ENCODE assay signal across 21 cellular contexts in the genomic region with DNA sequence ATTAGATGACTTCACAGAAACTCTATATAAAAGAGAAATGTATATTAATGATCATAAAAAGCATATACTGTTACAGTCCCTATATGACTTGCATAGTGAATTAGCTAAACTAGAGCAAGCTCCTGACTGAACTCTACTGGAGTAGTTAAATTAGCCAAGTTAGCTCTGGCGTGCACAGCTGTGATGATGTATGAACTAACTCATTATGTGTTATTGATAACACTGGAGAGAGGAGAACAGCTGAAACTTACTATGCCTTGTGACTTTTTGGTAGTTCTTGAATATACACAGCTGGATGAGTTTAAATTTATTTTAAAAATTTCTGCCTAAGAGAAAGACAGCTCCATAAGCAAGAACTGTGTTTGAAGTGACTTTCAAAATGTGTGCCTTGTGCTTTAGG. TPM values are rescaled to one million over a fixed set of nuclear protein-coding genes. Genes with fewer than 3 reads are reported as not detected.
DNase-seq lines count a peak whose midpoint lies in the region; ATAC-seq, FAIRE-seq and TF ChIP-seq lines count a peak whose summit lies in the region.
"Had no signal": no experiment of that assay in that cellular context is flagged by ENCODE, and none has a peak within 500 bp of the region (broad histone marks: within the 10 kb centered on the region; RNA-seq: fewer than 3 reads in every experiment).

No MANE protein-coding gene starts in this region.

- TF ChIP-seq RAD21 in HepG2 (CRISPR knock-in tag; IDR thresholded peaks at IDR 0.05) = no peak

- in situ Hi-C loops in HepG2 (cut with HindIII; ENCODE audit: extremely low pct_ligation_motif_present, low pct_unique_long_range_greater_than_20kb) = no loop called here

- H3K4me2 ChIP-seq in MM.1S (ENCODE audit: low read depth, low read length) (peak overlapping the region; percentile 73), HepG2 (ENCODE audit: low read depth, low read length) (no peak overlapping the region)

- H3K4me1 Mint-ChIP-seq in T-helper 2 cell treated with Interferon-gamma antibody and Interleukin-4, amounts not matched to agents 5 μg/mL and 100 μg/mL, for 36 hours (ENCODE audit: low read depth) = peaks cover 65% of the 10 kb centered on the region
- H3K4me1 Mint-ChIP-seq in brain (peaks cover 89% of the 10 kb centered on the region), osteocyte (ENCODE audit: unreplicated experiment) (peaks cover 93% of the 10 kb centered on the region)

- TF ChIP-seq CTCF in MM.1S (IDR thresholded peaks at IDR 0.05; ENCODE audit: low read length) = no peak
- no peak for TF ChIP-seq CTCF in brain (conservative IDR thresholded peaks at IDR 0.05)
- no peak for TF ChIP-seq CTCF in osteocyte (IDR thresholded peaks at IDR 0.05)
- TF ChIP-seq CTCF in gastroesophageal sphincter (IDR thresholded peaks at IDR 0.05) = no peak
- no peak for TF ChIP-seq CTCF in HepG2 (CRISPR knock-in tag; IDR thresholded peaks at IDR 0.05)

- peaks cover 42% of the 10 kb centered on the region for H3F3A ChIP-seq in MM.1S (ENCODE audit: insufficient read depth, low read length)

- peak overlapping the region; percentile 36 for H3K4me3 Mint-ChIP-seq in T-helper 2 cell treated with Interferon-gamma antibody and Interleukin-4, amounts not matched to agents 5 μg/mL and 100 μg/mL, for 36 hours
- peak overlapping the region in 3 of 5 experiments; percentile 47 to 59 (median 59) for H3K4me3 Mint-ChIP-seq in brain
- H3K4me3 Mint-ChIP-seq in osteocyte (ENCODE audit: unreplicated experiment) = peak overlapping the region; percentile 75
- H3K4me3 Mint-ChIP-seq: memory B cell had no signal

- no TSS peak for BruUV-seq in HepG2 (replicated peaks; lab: Mats Ljungman, UMichigan)

- peaks cover 27% of the 10 kb centered on the region for H3K36me3 ChIP-seq in MM.1S (replicated peaks; ENCODE audit: insufficient read depth, low read length)
- H3K36me3 ChIP-seq in gastroesophageal sphincter = peaks cover 0 to 30% of the 10 kb centered on the region in 2 donors
- H3K36me3 ChIP-seq in HepG2 (replicated peaks in 1 of 2; ENCODE audit: control insufficient read depth in 1 of 2, insufficient read depth in 2 of 2, low read length in 2 of 2) = peaks cover 4 to 31% of the 10 kb centered on the region in 2 experiments; a peak in 4 of 5 replicates

- no peak for FAIRE-seq in HepG2 (lab: Jason Lieb, UNC)
- FAIRE-seq: D721Med, HTR-8/SVneo had no signal

- ATAC-seq in gastroesophageal sphincter (no peak), HepG2 (no peak)
- ATAC-seq: effector memory CD8-positive, alpha-beta T cell; Panc1; right lobe of liver had no signal

- no peak for DNase-seq in T-helper 2 cell treated with Interferon-gamma antibody and Interleukin-4, amounts not matched to agents 5 μg/mL and 100 μg/mL, for 36 hours (ENCODE audit: low spot score)
- DNase-seq in T-helper 2 cell (no peak), MM.1S (no peak), osteocyte (ENCODE audit: extremely low spot score, unreplicated experiment) (no peak), HepG2 (ENCODE audit: low spot score) (no peak), NAMALWA (ENCODE audit: low spot score) (no peak)
- DNase-seq: activated CD8-positive, alpha-beta memory T cell treated with anti-CD3 and anti-CD28 coated beads, Interleukin-2, amount 50 U/mL, for 4 hours; activated naive CD4-positive, alpha-beta T cell treated with anti-CD3 and anti-CD28 coated beads, Interleukin-2, amount 50 U/mL, for 16 hours; effector memory CD8-positive, alpha-beta T cell; NCI-H1092; NCI-H446; right lobe of liver; stimulated activated CD4-positive, alpha-beta T cell treated with anti-CD3 and anti-CD28 coated beads, Interleukin-2, amount 100 ng/mL, for 48 hours; stimulated activated CD8-positive, alpha-beta memory T cell treated with anti-CD3 and anti-CD28 coated beads, Interleukin-4, amount 100 ng/mL, for 48 hours; thyroid gland had no signal

- POLR2A ChIA-PET in HepG2 (lab: Yijun Ruan, JAX) = no interaction called here

- H3K27me3 Mint-ChIP-seq in T-helper 2 cell treated with Interferon-gamma antibody and Interleukin-4, amounts not matched to agents 5 μg/mL and 100 μg/mL, for 36 hours (ENCODE audit: low read depth) = no peaks in the 10 kb centered on the region
- H3K27me3 Mint-ChIP-seq in brain (no peaks in the 10 kb centered on the region), osteocyte (ENCODE audit: unreplicated experiment) (no peaks in the 10 kb centered on the region)
- H3K27me3 Mint-ChIP-seq: effector memory CD8-positive, alpha-beta T cell; memory B cell had no signal

- TF ChIP-seq POLR2A in gastroesophageal sphincter (IDR thresholded peaks at IDR 0.05) = no peak
- no peak for TF ChIP-seq POLR2A in HepG2 (IDR thresholded peaks at IDR 0.05; ENCODE audit: insufficient read depth in 1 of 2, low read depth in 2 of 2, low read length in 2 of 2)

- no peak overlapping the region for H3K9ac ChIP-seq in MM.1S (ENCODE audit: low read length)
- H3K9ac ChIP-seq in HepG2 (ENCODE audit: insufficient read depth, low read depth, low read length) = no peak overlapping the region

- no peak overlapping the region for H3K27ac Mint-ChIP-seq in T-helper 2 cell treated with Interferon-gamma antibody and Interleukin-4, amounts not matched to agents 5 μg/mL and 100 μg/mL, for 36 hours
- peak overlapping the region in 1 of 5 experiments; percentile 71 for H3K27ac Mint-ChIP-seq in brain
- H3K27ac Mint-ChIP-seq in osteocyte (ENCODE audit: unreplicated experiment) = peak overlapping the region; percentile 86
- H3K27ac Mint-ChIP-seq: memory B cell had no signal

- no peaks in the 10 kb centered on the region for H3K9me3 Mint-ChIP-seq in T-helper 2 cell treated with Interferon-gamma antibody and Interleukin-4, amounts not matched to agents 5 μg/mL and 100 μg/mL, for 36 hours
- H3K9me3 Mint-ChIP-seq in brain = no peaks in the 10 kb centered on the region
- no peaks in the 10 kb centered on the region for H3K9me3 Mint-ChIP-seq in osteocyte (ENCODE audit: unreplicated experiment)
- H3K9me3 Mint-ChIP-seq: effector memory CD8-positive, alpha-beta T cell; memory B cell had no signal

- H3K36me3 Mint-ChIP-seq in T-helper 2 cell treated with Interferon-gamma antibody and Interleukin-4, amounts not matched to agents 5 μg/mL and 100 μg/mL, for 36 hours (ENCODE audit: low read depth) = peaks cover 66% of the 10 kb centered on the region
- H3K36me3 Mint-ChIP-seq in brain (peaks cover 25% of the 10 kb centered on the region), osteocyte (ENCODE audit: unreplicated experiment) (peaks cover 66% of the 10 kb centered on the region)

- intact Hi-C loops in HepG2 (cut with micrococcal nuclease; ENCODE audit: unreplicated experiment) = no loop called here

- CTCF ChIA-PET in HepG2 (lab: Yijun Ruan, JAX; ENCODE audit: low intra/inter-chr PET ratio, low total read pairs) = no interaction called here

- H3K4me1 ChIP-seq in MM.1S (ENCODE audit: low read length) (peaks cover 94% of the 10 kb centered on the region), gastroesophageal sphincter (peaks cover 22 to 100% (median 43%) of the 10 kb centered on the region in 3 donors), HepG2 (ENCODE audit: insufficient read depth, low read length) (peaks cover 68% of the 10 kb centered on the region)

- 33 to 43% methylated on average over 1 of the region's 1 CpG for WGBS in gastroesophageal sphincter (ENCODE audit: low coverage in 1 of 2), 2 donors
- WGBS in HepG2 (ENCODE audit: low lambda C conversion rate) = 100% methylated on average over 1 of the region's 1 CpG

- H4K20me1 ChIP-seq in MM.1S (ENCODE audit: insufficient read depth, low read length) (peaks cover 20% of the 10 kb centered on the region), HepG2 (ENCODE audit: insufficient read depth, low read length) (peaks cover 27% of the 10 kb centered on the region)

- H3K27me3 ChIP-seq in MM.1S (replicated peaks; ENCODE audit: insufficient read depth, low read length) (no peaks in the 10 kb centered on the region), gastroesophageal sphincter (no peaks in the 10 kb centered on the region), HepG2 (ENCODE audit: control insufficient read depth in 1 of 2, insufficient read depth in 2 of 2, low read length in 2 of 2) (no peaks in the 10 kb centered on the region)
- H3K27me3 ChIP-seq: right lobe of liver, thyroid gland had no signal

- no peaks in the 10 kb centered on the region for H3K9me3 ChIP-seq in MM.1S (replicated peaks; ENCODE audit: insufficient read depth, low read length)
- H3K9me3 ChIP-seq in gastroesophageal sphincter = no peaks in the 10 kb centered on the region
- no peaks in the 10 kb centered on the region for H3K9me3 ChIP-seq in HepG2 (ENCODE audit: low read length)
- H3K9me3 ChIP-seq: right lobe of liver, thyroid gland had no signal

- H2AFZ ChIP-seq in MM.1S (ENCODE audit: low read length) (no peak overlapping the region), HepG2 (ENCODE audit: low read length) (no peak overlapping the region)

- H3K4me3 ChIP-seq in MM.1S (ENCODE audit: low read length) (no peak overlapping the region), gastroesophageal sphincter (peak overlapping the region in 1 of 2 donors; percentile 6), HepG2 (replicated peaks in 1 of 3; ENCODE audit: insufficient read depth in 1 of 3, low read depth in 2 of 3, low read length in 3 of 3) (no peak overlapping the region)
- H3K4me3 ChIP-seq: right lobe of liver, thyroid gland had no signal

- peaks cover 89% of the 10 kb centered on the region for H3K79me2 ChIP-seq in MM.1S (ENCODE audit: low read length)
- H3K79me2 ChIP-seq in HepG2 (ENCODE audit: insufficient read depth, low read length) = peaks cover 97% of the 10 kb centered on the region

- TF ChIP-seq EP300 in gastroesophageal sphincter (IDR thresholded peaks at IDR 0.05) (no peak), HepG2 (IDR thresholded peaks at IDR 0.05; ENCODE audit: low read depth in 2 of 2, low read length in 2 of 2) (no peak), HepG2 (CRISPR knock-in tag; IDR thresholded peaks at IDR 0.05; ENCODE audit: borderline replicate concordance) (no peak)

- H3K27ac ChIP-seq in MM.1S (ENCODE audit: low read length) = peak overlapping the region; percentile 5; the same call in 1 of the 2 replicates
- no peak overlapping the region for H3K27ac ChIP-seq in gastroesophageal sphincter
- H3K27ac ChIP-seq in HepG2 (ENCODE audit: extremely low read length, insufficient read depth, low read length) = no peak overlapping the region
- H3K27ac ChIP-seq: right lobe of liver, thyroid gland had no signal

- no peaks in the 10 kb centered on the region for H3K9me2 ChIP-seq in MM.1S (replicated peaks; ENCODE audit: insufficient read depth, low read length)

RNA-seq across cellular contexts. Expression of a gene that starts 8.1 kb away (rescaled TPM):
- 10.7 TPM for polyA plus RNA-seq in brain (ENCODE audit: insufficient read depth, low read depth, low replicate concordance)
- 152 and 163 TPM in 2 replicates for total RNA-seq in osteocyte
- total RNA-seq in gastroesophageal sphincter = 100 to 1,000 TPM in 1 of 4 donors, 10 to 100 TPM in 3; 49.8 to 144 (median 72.6) TPM
- 19.7 and 25.4 TPM in 2 replicates for total RNA-seq in HepG2 (2016; rRNA removed; fragmentation: Illumina TruSeq; extraction: Trizol)
- 4.3 and 4.5 TPM in 2 replicates for total RNA-seq in HepG2 (2016; cell fraction: cytosol; rRNA removed; fragmentation: Illumina TruSeq; extraction: Trizol; ENCODE audit: low read depth)
- total RNA-seq in HepG2 (2016; cell fraction: insoluble cytoplasmic fraction; rRNA removed; fragmentation: Illumina TruSeq; extraction: Trizol) = 19.9 and 26.0 TPM in 2 replicates
- 10.5 and 12.3 TPM in 2 replicates for total RNA-seq in HepG2 (2016; cell fraction: membrane; rRNA removed; fragmentation: Illumina TruSeq; extraction: Trizol)
- total RNA-seq in HepG2 (2016; cell fraction: nucleus; rRNA removed; fragmentation: Illumina TruSeq; extraction: Trizol) = 22.2 and 24.2 TPM in 2 replicates
- 6.6 and 7.3 TPM in 2 replicates for polyA plus RNA-seq in HepG2 (2011; rRNA removed)
- 2.1 and 4.5 TPM in 2 replicates for polyA plus RNA-seq in HepG2 (2011; cell fraction: cytosol; rRNA removed)
- 3.6 and 4.6 TPM in 2 replicates for polyA plus RNA-seq in HepG2 (2011; cell fraction: nucleus; rRNA removed)
- 10.5 and 10.6 TPM in 2 replicates for polyA plus RNA-seq in HepG2 (2012)
- polyA plus RNA-seq in HepG2 (2016; cell fraction: cytosol; fragmentation: Illumina TruSeq; extraction: Trizol; ENCODE audit: low read depth) = 0.74 and 0.79 TPM in 2 replicates
- 14.7 and 18.3 TPM in 2 replicates for polyA plus RNA-seq in HepG2 (2016; cell fraction: insoluble cytoplasmic fraction; fragmentation: Illumina TruSeq; extraction: Trizol; ENCODE audit: low read depth)
- 2.9 and 3.6 TPM in 2 replicates for polyA plus RNA-seq in HepG2 (2016; cell fraction: membrane; fragmentation: Illumina TruSeq; extraction: Trizol; ENCODE audit: low read depth)
- 11.9 and 13.5 TPM in 2 replicates for polyA plus RNA-seq in HepG2 (2016; cell fraction: nucleus; fragmentation: Illumina TruSeq; extraction: Trizol; ENCODE audit: insufficient read depth, low read depth)
- 4.9 and 12.3 TPM in 2 replicates for polyA minus RNA-seq in HepG2 (2011; rRNA and poly(A)+ RNA removed; ENCODE audit: low replicate concordance)
- polyA minus RNA-seq in HepG2 (2011; cell fraction: cytosol; rRNA and poly(A)+ RNA removed) = 6.4 and 8.5 TPM in 2 replicates
- polyA minus RNA-seq in HepG2 (2011; cell fraction: nucleus; rRNA and poly(A)+ RNA removed) = 33.6 and 42.5 TPM in 2 replicates
